9 cellular contexts compared by ENCODE assay signal in genomic region chrX:78327370-78328048, GRCh38. TPM values are rescaled to one million over a fixed set of nuclear protein-coding genes. Genes with fewer than 3 reads are reported as not detected.
A peak's percentile ranks its signal among the peaks of the same experiment; 100 is the strongest.
DNase-seq lines count a peak whose midpoint lies in the region; ATAC-seq, FAIRE-seq and TF ChIP-seq lines count a peak whose summit lies in the region.
"Had no signal": no experiment of that assay in that cellular context is flagged by ENCODE, and none has a peak within 500 bp of the region (broad histone marks: within the 10 kb centered on the region; RNA-seq: fewer than 3 reads in every experiment).

TSS of gene CYSLTR1 (minus strand) at chrX:78327611. CDS start at chrX:78273746, 53,865 bp downstream.

- H3K9me3 ChIP-seq in CD4-positive, alpha-beta T cell (ENCODE audit: control insufficient read depth, low read length): no peaks in the 10 kb centered on the region
- H3K9me3 ChIP-seq in duodenal mucosa (ENCODE audit: control insufficient read depth in 1 of 2, low read length in 2 of 2): no peaks in the 10 kb centered on the region

- POLR2A ChIA-PET in CD4-positive, alpha-beta T cell (lab: Charles Lee): interaction anchor here (0.9 kb wide), 1 partner anchor 1039 kb away, joined by 3 read pairs; the partner anchor contains the start of gene ITM2A

- H3K27ac Mint-ChIP-seq in CD4-positive, alpha-beta T cell: peak within 1 kb of the TSS; percentile 89

- H3K4me1 Mint-ChIP-seq in CD4-positive, alpha-beta T cell (ENCODE audit: low read depth): peaks cover 69% of the 10 kb centered on the region
- H3K4me1 Mint-ChIP-seq: neural crest cell had no signal

- H3K36me3 ChIP-seq in duodenal mucosa (ENCODE audit: control insufficient read depth in 1 of 2, insufficient read depth in 2 of 2, low read length in 2 of 2): no peaks in the 10 kb centered on the region

- H3K36me3 Mint-ChIP-seq in CD4-positive, alpha-beta T cell (ENCODE audit: low read depth): no peaks in the 10 kb centered on the region

- in situ Hi-C loops in KBM-7 (cut with MboI; ENCODE audit: low pct_unique_long_range_greater_than_20kb, low sequenced_read_pairs): no loop called here

- no peak for TF ChIP-seq CTCF in CD4-positive, alpha-beta T cell (IDR thresholded peaks at IDR 0.05)
- TF ChIP-seq CTCF in foreskin fibroblast (IDR thresholded peaks at IDR 0.05; ENCODE audit: low read depth, low read length) (no peak), omental fat pad (IDR thresholded peaks at IDR 0.05) (no peak)

- peak; percentile 24 for ATAC-seq in CD4-positive, alpha-beta T cell (ENCODE audit: poor library complexity)
- peak; percentile 45 for ATAC-seq in GM19463 (IDR thresholded peaks at IDR 0.05; ENCODE audit: unreplicated experiment)
- no peak for ATAC-seq in omental fat pad (ENCODE audit: low FRiP score)

- peaks cover 3 to 7% of the 10 kb centered on the region in 2 donors for H3K4me1 ChIP-seq in duodenal mucosa (ENCODE audit: control insufficient read depth in 1 of 2, insufficient read depth in 2 of 2, low read length in 2 of 2)

- H3K9me3 Mint-ChIP-seq in CD4-positive, alpha-beta T cell: no peaks in the 10 kb centered on the region

- intact Hi-C loops in CD4-positive, alpha-beta T cell (cut with DNase I, micrococcal nuclease): loop anchor here in 1 of 2 experiments (10.0 kb wide), 1 partner anchor 423 kb away; no protein-coding TSS in a partner anchor

- no peaks in the 10 kb centered on the region for H3K27me3 Mint-ChIP-seq in CD4-positive, alpha-beta T cell

- H3K27me3 ChIP-seq in CD4-positive, alpha-beta T cell (ENCODE audit: control insufficient read depth, insufficient read depth, low read length): no peaks in the 10 kb centered on the region
- H3K27me3 ChIP-seq in duodenal mucosa (ENCODE audit: control insufficient read depth in 1 of 2, insufficient read depth in 2 of 2, low read length in 2 of 2): no peaks in the 10 kb centered on the region

- H3K4me3 Mint-ChIP-seq in CD4-positive, alpha-beta T cell: peak within 1 kb of the TSS; percentile 90
- H3K4me3 Mint-ChIP-seq: neural crest cell had no signal

- H3K27ac ChIP-seq in CD4-positive, alpha-beta T cell (ENCODE audit: low read depth, low read length): peak within 1 kb of the TSS; percentile 32
- no peak within 1 kb of the TSS for H3K27ac ChIP-seq in duodenal mucosa (ENCODE audit: low read depth, low read length)

- peak within 1 kb of the TSS in 1 of 2 donors; percentile 48 for H3K9ac ChIP-seq in duodenal mucosa (ENCODE audit: low read depth in 1 of 2, low read length in 2 of 2)

- no peak for DNase-seq in CD4-positive, alpha-beta T cell
- peak; percentile 92 for DNase-seq in KBM-7
- DNase-seq in foreskin fibroblast: no peak
- no peak for DNase-seq in omental fat pad (ENCODE audit: low spot score)
- DNase-seq in HTR-8/SVneo (ENCODE audit: insufficient read length, low spot score): no peak
- no peak for DNase-seq in glomerular visceral epithelial cell (ENCODE audit: extremely low spot score)

- CTCF ChIA-PET in CD4-positive, alpha-beta T cell (lab: Charles Lee): no interaction called here

- H3K4me3 ChIP-seq in duodenal mucosa (ENCODE audit: low read depth in 1 of 2, low read length in 2 of 2) (peak within 1 kb of the TSS; percentile 54 to 61), foreskin fibroblast (ENCODE audit: low read depth in 1 of 2, low read length in 2 of 2) (no peak within 1 kb of the TSS)

- no peak for FAIRE-seq in HTR-8/SVneo (lab: Jason Lieb, UNC)

RNA-seq across cellular contexts. Expression of gene CYSLTR1, which starts in this region (rescaled TPM):
- total RNA-seq in CD4-positive, alpha-beta T cell: 1 to 10 TPM; 6.6 to 7.4 TPM
- total RNA-seq in omental fat pad: 10 to 100 TPM in 1 of 4 donors, 1 to 10 TPM in 3; 2.9 to 10.6 (median 4.4) TPM
- total RNA-seq: neural crest cell had no signal

Comparison
In these comparisons a context has a peak if more than half of its experiments do, and no peak if none do; other contexts are left out.
1. H3K4me3 ChIP-seq: peak in duodenal mucosa (2 of 2); none in foreskin fibroblast (0 of 2).